In genomic region chr7:50608196-50608906, GRCh38 we compare ENCODE assay signal across 13 cellular contexts. TPM values are rescaled to one million over a fixed set of nuclear protein-coding genes. Genes with fewer than 3 reads are reported as not detected.
DNase-seq lines count a peak whose midpoint lies in the region; ATAC-seq and TF ChIP-seq lines count a peak whose summit lies in the region.
"Had no signal": no experiment of that assay in that cellular context is flagged by ENCODE, and none has a peak within 500 bp of the region (broad histone marks: within the 10 kb centered on the region; RNA-seq: fewer than 3 reads in every experiment).

No MANE protein-coding gene starts in this region.

- H3K27me3 Mint-ChIP-seq in activated T-helper 17 cell treated with anti-CD3 and anti-CD28 coated beads, Interleukin-2, amount 50 U/mL, for 72 hours, result no peaks in the 10 kb centered on the region

- H3K36me3 ChIP-seq in psoas muscle (ENCODE audit: insufficient read depth in 1 of 2, low read depth in 1 of 2), result peaks cover 10 to 73% of the 10 kb centered on the region in 2 donors

- 79 to 84% (median 82%) methylated on average over 9 of the region's 9 CpGs for WGBS in psoas muscle, 3 donors

- H3K4me3 ChIP-seq in psoas muscle, result no peak overlapping the region
- H3K4me3 ChIP-seq: adrenal gland, GM23338 had no signal

- H3K4me3 Mint-ChIP-seq in activated T-helper 17 cell treated with anti-CD3 and anti-CD28 coated beads, Interleukin-2, amount 50 U/mL, for 72 hours, result peak overlapping the region; percentile 11
- H3K4me3 Mint-ChIP-seq: GM23338; stimulated activated memory B cell treated with anti-CD40 and anti-IgM and Interleukin-4, amounts not matched to agents 10 μg/mL and 1 μg/mL and 100 μg/mL, for 72 hours had no signal

- H3K27me3 ChIP-seq in psoas muscle (ENCODE audit: insufficient read depth in 3 of 3, low read length in 2 of 3), result no peaks in the 10 kb centered on the region
- H3K27me3 ChIP-seq: adrenal gland had no signal

- no peak for TF ChIP-seq POLR2A in GM18505 (IDR thresholded peaks at IDR 0.05; ENCODE audit: borderline replicate concordance, extremely low read depth, insufficient read depth, insufficient read length)

- no peak overlapping the region for H3K27ac Mint-ChIP-seq in activated naive CD4-positive, alpha-beta T cell treated with anti-CD3 and anti-CD28 coated beads, Interleukin-2, amount 50 U/mL, for 72 hours
- H3K27ac Mint-ChIP-seq in activated T-helper 17 cell treated with anti-CD3 and anti-CD28 coated beads, Interleukin-2, amount 50 U/mL, for 72 hours, result no peak overlapping the region
- H3K27ac Mint-ChIP-seq: GM23338; stimulated activated memory B cell treated with anti-CD40 and anti-IgM and Interleukin-4, amounts not matched to agents 10 μg/mL and 1 μg/mL and 100 μg/mL, for 72 hours had no signal

- no peaks in the 10 kb centered on the region for H3K9me3 ChIP-seq in psoas muscle
- H3K9me3 ChIP-seq: adrenal gland had no signal

- intact Hi-C loops in psoas muscle (cut with DNase I), result no loop called here

- peaks cover 4 to 6% of the 10 kb centered on the region in 2 donors for H3K9me3 Mint-ChIP-seq in activated naive CD4-positive, alpha-beta T cell treated with anti-CD3 and anti-CD28 coated beads, Interleukin-2, amount 50 U/mL, for 72 hours
- no peaks in the 10 kb centered on the region for H3K9me3 Mint-ChIP-seq in activated T-helper 17 cell treated with anti-CD3 and anti-CD28 coated beads, Interleukin-2, amount 50 U/mL, for 72 hours
- H3K9me3 Mint-ChIP-seq: GM23338 had no signal

- no peak for TF ChIP-seq CTCF in psoas muscle (IDR thresholded peaks at IDR 0.05)

- ATAC-seq in activated naive CD4-positive, alpha-beta T cell treated with anti-CD3 and anti-CD28 coated beads, Interleukin-2, amount 50 U/mL, for 72 hours, result peak; percentile 27 to 44
- ATAC-seq in HG03565 (IDR thresholded peaks at IDR 0.05; ENCODE audit: unreplicated experiment) (peak; percentile 49), psoas muscle (no peak), GM18505 (IDR thresholded peaks at IDR 0.05; ENCODE audit: unreplicated experiment) (no peak)
- ATAC-seq in activated T-helper 17 cell treated with anti-CD3 and anti-CD28 coated beads, Interleukin-2, amount 50 U/mL, for 72 hours (replicated peaks), result peak; percentile 65
- ATAC-seq: GM23338; stimulated activated memory B cell treated with anti-CD40 and anti-IgM and Interleukin-4, amounts not matched to agents 10 μg/mL and 1 μg/mL and 100 μg/mL, for 72 hours had no signal

- peaks cover 0 to 7% of the 10 kb centered on the region in 2 donors for H3K36me3 Mint-ChIP-seq in activated naive CD4-positive, alpha-beta T cell treated with anti-CD3 and anti-CD28 coated beads, Interleukin-2, amount 50 U/mL, for 72 hours
- H3K36me3 Mint-ChIP-seq in activated T-helper 17 cell treated with anti-CD3 and anti-CD28 coated beads, Interleukin-2, amount 50 U/mL, for 72 hours (ENCODE audit: low read depth), result no peaks in the 10 kb centered on the region
- H3K36me3 Mint-ChIP-seq: stimulated activated memory B cell treated with anti-CD40 and anti-IgM and Interleukin-4, amounts not matched to agents 10 μg/mL and 1 μg/mL and 100 μg/mL, for 72 hours had no signal

- H3K27ac ChIP-seq in psoas muscle, result peak overlapping the region; percentile 70
- H3K27ac ChIP-seq: adrenal gland had no signal

- DNase-seq in activated naive CD4-positive, alpha-beta T cell treated with anti-CD3 and anti-CD28 coated beads, Interleukin-2, amount 50 U/mL, for 72 hours (ENCODE audit: low spot score in 2 of 2), result no peak
- DNase-seq in activated naive CD4-positive, alpha-beta T cell treated with anti-CD3 and anti-CD28 coated beads, Interleukin-2, amount 50 U/mL, for 16 hours, result no peak
- DNase-seq in psoas muscle, result no peak
- no peak for DNase-seq in nucleus accumbens (lab: John Stamatoyannopoulos, UW)
- no peak for DNase-seq in DMS 273 (lab: John Stamatoyannopoulos, UW; ENCODE audit: unreplicated experiment)
- DNase-seq: DMS153, SHP77 treated with DMSO at 0.1 percent for 48 hours had no signal

- H3K4me1 Mint-ChIP-seq in activated T-helper 17 cell treated with anti-CD3 and anti-CD28 coated beads, Interleukin-2, amount 50 U/mL, for 72 hours, result peaks cover 25% of the 10 kb centered on the region
- H3K4me1 Mint-ChIP-seq: GM23338 had no signal

- no peaks in the 10 kb centered on the region for H3K4me1 ChIP-seq in psoas muscle
- H3K4me1 ChIP-seq: adrenal gland had no signal

RNA-seq across cellular contexts. Expression of gene DDC, which starts 43.1 kb away (rescaled TPM):
- total RNA-seq in activated naive CD4-positive, alpha-beta T cell treated with anti-CD3 and anti-CD28 coated beads, Interleukin-2, amount 50 U/mL, for 72 hours, result under 1 TPM in 1 of 2 donors, not detected in 1; 0.43 TPM
- not detected for total RNA-seq in activated T-helper 17 cell treated with anti-CD3 and anti-CD28 coated beads, Interleukin-2, amount 50 U/mL, for 72 hours
- 1 to 10 TPM in 2 of 4 donors, under 1 TPM in 2; 0.40 to 1.7 (median 1.0) TPM for total RNA-seq in psoas muscle
- under 1 TPM; 0.10 to 0.69 (median 0.44) TPM for polyA plus RNA-seq in psoas muscle
- total RNA-seq: GM23338 had no signal
- polyA plus RNA-seq: GM23338 had no signal

Comparison
In these comparisons a context has a peak if more than half of its experiments do, and no peak if none do; other contexts are left out.
1. ATAC-seq: peak in activated naive CD4-positive, alpha-beta T cell treated with anti-CD3 and anti-CD28 coated beads, Interleukin-2, amount 50 U/mL, for 72 hours (2 of 2), HG03565 (single experiment) and activated T-helper 17 cell treated with anti-CD3 and anti-CD28 coated beads, Interleukin-2, amount 50 U/mL, for 72 hours (single experiment); none in psoas muscle (0 of 4) and GM18505 (single experiment).